Comparison of ENCODE assay signal across 1 cellular context in the genomic region with DNA sequence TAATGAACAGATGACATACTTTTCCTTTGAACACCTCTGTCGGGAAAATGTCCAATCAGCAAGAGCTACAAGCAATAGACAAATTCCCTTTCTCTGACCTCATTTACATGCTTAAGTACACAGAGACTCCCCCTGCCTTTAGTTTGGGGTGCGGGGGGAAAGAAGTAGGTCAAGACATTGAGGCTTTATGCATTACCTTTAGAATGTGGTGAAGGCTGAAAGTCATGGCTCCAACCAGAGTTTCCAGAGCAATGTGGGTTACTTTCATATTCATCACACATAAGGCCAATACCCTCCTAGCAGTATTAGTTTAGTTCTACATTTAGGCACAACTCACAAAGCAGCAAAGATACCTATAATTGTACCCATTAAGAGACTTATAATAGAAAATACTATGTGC.
TF ChIP-seq lines count a peak whose summit lies in the region.

No MANE protein-coding gene starts in this region.

TF ChIP-seq in H1, 55 proteins besides CTCF, POLR2A, EP300 and RAD21 (continued from another document):
- TF ChIP-seq SIN3A (conservative IDR thresholded peaks at IDR 0.05 in 1 of 2, IDR thresholded peaks at IDR 0.05 in 1 of 2; ENCODE audit: low read depth in 1 of 2, low read length in 2 of 2) (no peak), GTF2F1 (IDR thresholded peaks at IDR 0.05; ENCODE audit: borderline replicate concordance, low read depth, low read length) (no peak), KDM1A (IDR thresholded peaks at IDR 0.05; ENCODE audit: borderline replicate concordance, low read length) (no peak), EZH2 (IDR thresholded peaks at IDR 0.05; ENCODE audit: low read depth, low read length, severe bottlenecking) (no peak), SUZ12 (IDR thresholded peaks at IDR 0.05; ENCODE audit: low read length) (no peak), RNF2 (IDR thresholded peaks at IDR 0.05; ENCODE audit: borderline replicate concordance, low read depth, low read length, missing control alignments, poor library complexity, severe bottlenecking) (no peak)
